1 cellular context compared by ENCODE assay signal in genomic region chr7:1028044-1028770, GRCh38.
TF ChIP-seq lines count a peak whose summit lies in the region.

No MANE protein-coding gene starts in this region.

TF ChIP-seq in HepG2, 621 proteins besides CTCF, POLR2A, EP300 and RAD21 (continued from another document and continues in another):
- no peak for TF ChIP-seq ZHX2 (IDR thresholded peaks at IDR 0.05; ENCODE audit: low read depth)
- no peak for TF ChIP-seq ZHX2 (CRISPR knock-in tag; IDR thresholded peaks at IDR 0.05; ENCODE audit: borderline replicate concordance)
- TF ChIP-seq ZMAT5 (CRISPR knock-in tag; IDR thresholded peaks at IDR 0.05; ENCODE audit: borderline replicate concordance, low read depth): no peak
- no peak for TF ChIP-seq LCORL (IDR thresholded peaks at IDR 0.05)
- TF ChIP-seq LCORL (CRISPR knock-in tag; IDR thresholded peaks at IDR 0.05): peak; percentile 83; the same call in 1 of the 2 replicates
- peak; percentile 70; the same call in 1 of the 2 replicates for TF ChIP-seq POGK (CRISPR knock-in tag; conservative IDR thresholded peaks at IDR 0.05)
- TF ChIP-seq ZNF460 (CRISPR knock-in tag; IDR thresholded peaks at IDR 0.05; ENCODE audit: borderline replicate concordance): no peak
- no peak for TF ChIP-seq ZNF431 (CRISPR knock-in tag; IDR thresholded peaks at IDR 0.05; ENCODE audit: borderline replicate concordance, low read depth)
- TF ChIP-seq TARDBP (CRISPR knock-in tag; IDR thresholded peaks at IDR 0.05): peak; percentile 31; the same call in 1 of the 2 replicates
- no peak for TF ChIP-seq KMT2B (CRISPR knock-in tag; IDR thresholded peaks at IDR 0.05)
- TF ChIP-seq ZNF776 (CRISPR knock-in tag; IDR thresholded peaks at IDR 0.05): peak; percentile 27; the same call in 1 of the 2 replicates
- TF ChIP-seq ZSCAN21 (CRISPR knock-in tag; IDR thresholded peaks at IDR 0.05; ENCODE audit: borderline replicate concordance): peak; percentile 69; the same call in 1 of the 2 replicates
- TF ChIP-seq ZNF33A (CRISPR knock-in tag; IDR thresholded peaks at IDR 0.05; ENCODE audit: borderline replicate concordance): no peak
- peak; percentile 82; the same call in 1 of the 2 replicates for TF ChIP-seq HES4 (CRISPR knock-in tag; IDR thresholded peaks at IDR 0.05; ENCODE audit: borderline replicate concordance)
- 0 out of 2 replicates have a peak, but pooled peaks have one; percentile 30 for TF ChIP-seq E2F5 (CRISPR knock-in tag; conservative IDR thresholded peaks at IDR 0.05)
- TF ChIP-seq ZBTB26 (CRISPR knock-in tag; IDR thresholded peaks at IDR 0.05; ENCODE audit: borderline replicate concordance): 0 out of 2 replicates have a peak, but pooled peaks have one; percentile 11
- 0 out of 2 replicates have a peak, but pooled peaks have one; percentile 9 for TF ChIP-seq ARID5B (CRISPR knock-in tag; IDR thresholded peaks at IDR 0.05)
- TF ChIP-seq ZFP1 (CRISPR knock-in tag; IDR thresholded peaks at IDR 0.05): no peak
- TF ChIP-seq ATF4 (CRISPR knock-in tag; IDR thresholded peaks at IDR 0.05): no peak
- TF ChIP-seq SAFB2 (CRISPR knock-in tag; IDR thresholded peaks at IDR 0.05; ENCODE audit: borderline replicate concordance, low read depth): no peak
- TF ChIP-seq ZBED4 (CRISPR knock-in tag; IDR thresholded peaks at IDR 0.05; ENCODE audit: borderline replicate concordance): peak; percentile 61; the same call in 1 of the 2 replicates
- peak; percentile 77 for TF ChIP-seq RBFOX2 (IDR thresholded peaks at IDR 0.05; ENCODE audit: low read depth, low read length)
- peak; percentile 15; the same call in 1 of the 2 replicates for TF ChIP-seq PHF8 (CRISPR knock-in tag; IDR thresholded peaks at IDR 0.05)
- peak; percentile 80; the same call in 1 of the 2 replicates for TF ChIP-seq MAZ (IDR thresholded peaks at IDR 0.05; ENCODE audit: borderline replicate concordance, low read depth, low read length)
- TF ChIP-seq MAZ (CRISPR knock-in tag; IDR thresholded peaks at IDR 0.05; ENCODE audit: low read depth): peak; percentile 22; the same call in 1 of the 2 replicates
- peak; percentile 82; the same call in 1 of the 2 replicates for TF ChIP-seq YEATS4 (CRISPR knock-in tag; IDR thresholded peaks at IDR 0.05; ENCODE audit: borderline replicate concordance)
- TF ChIP-seq ZNF777 (CRISPR knock-in tag; IDR thresholded peaks at IDR 0.05): peak; percentile 57; the same call in 1 of the 2 replicates
- peak; percentile 86 for TF ChIP-seq HNRNPLL (IDR thresholded peaks at IDR 0.05; ENCODE audit: low read depth, low read length, poor library complexity, severe bottlenecking)
- TF ChIP-seq HNRNPK (IDR thresholded peaks at IDR 0.05; ENCODE audit: low read depth, low read length, poor library complexity, severe bottlenecking): peak; percentile 98
- 0 out of 2 replicates have a peak, but pooled peaks have one; percentile 45 for TF ChIP-seq ZSCAN25 (CRISPR knock-in tag; IDR thresholded peaks at IDR 0.05)
- no peak for TF ChIP-seq MXD3 (CRISPR knock-in tag; IDR thresholded peaks at IDR 0.05)
- no peak for TF ChIP-seq ZSCAN9 (CRISPR knock-in tag; IDR thresholded peaks at IDR 0.05; ENCODE audit: borderline replicate concordance)
- TF ChIP-seq MEIS2 (CRISPR knock-in tag; IDR thresholded peaks at IDR 0.05): peak; percentile 34; the same call in 1 of the 2 replicates
- peak; percentile 38; the same call in 1 of the 2 replicates for TF ChIP-seq HDAC1 (CRISPR knock-in tag; IDR thresholded peaks at IDR 0.05)
